Comparison of ENCODE assay signal across 8 cellular contexts in the genomic region with DNA sequence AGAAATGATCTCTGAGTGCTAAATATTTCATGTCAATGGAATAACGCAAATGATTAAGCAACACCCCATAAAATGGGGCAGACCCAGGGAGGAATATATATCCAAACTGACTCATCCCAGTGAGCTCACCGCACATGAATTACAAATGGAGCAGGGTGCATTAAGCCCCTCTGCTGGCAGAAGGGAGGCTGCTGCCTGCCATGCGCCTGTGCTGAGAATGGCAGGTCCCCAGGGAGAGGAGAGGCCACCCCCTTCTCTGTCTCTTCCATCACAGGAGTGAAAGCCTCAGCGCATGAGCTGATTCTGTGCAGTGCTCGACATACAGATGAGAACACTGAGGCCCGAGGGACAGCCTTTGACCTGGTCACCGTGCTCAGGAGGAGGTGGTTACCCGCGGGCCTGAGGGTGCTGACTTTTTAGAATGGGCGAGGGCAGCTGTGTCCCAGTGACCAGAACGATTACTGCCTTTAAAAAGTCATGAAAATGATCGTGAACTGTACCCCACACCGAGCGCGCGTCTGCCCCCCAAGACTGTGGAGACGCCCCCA. TPM values are rescaled to one million over a fixed set of nuclear protein-coding genes. Genes with fewer than 3 reads are reported as not detected.
A peak's percentile ranks its signal among the peaks of the same experiment; 100 is the strongest.
DNase-seq lines count a peak whose midpoint lies in the region; ATAC-seq and TF ChIP-seq lines count a peak whose summit lies in the region.
"Not testable (repeated sequence)": the region's sequence is repeated elsewhere in the genome, so short reads cannot be mapped to it uniquely, and the experiment has no call there.

No MANE protein-coding gene starts in this region.

- CTCF ChIA-PET in activated CD8-positive, alpha-beta T cell treated with anti-CD3 and anti-CD28 coated beads for 36 hours (lab: Charles Lee) = not testable (repeated sequence)

- peaks cover 5 to 11% (median 10%) of the 10 kb centered on the region in 3 donors for H3K27me3 Mint-ChIP-seq in CD14-positive monocyte (ENCODE audit: low read depth in 3 of 3)
- not testable (repeated sequence) for H3K27me3 Mint-ChIP-seq in activated CD8-positive, alpha-beta T cell treated with anti-CD3 and anti-CD28 coated beads for 36 hours; chondrocyte (ENCODE audit: low read depth); nephron (ENCODE audit: low read depth); stimulated activated naive CD8-positive, alpha-beta T cell treated with anti-CD3 and anti-CD28 coated beads, Interleukin-15, Interleukin-2, amounts not matched to agents 100 ng/mL and 50 ng/mL, for 24 hours

- H3K27ac Mint-ChIP-seq in CD14-positive monocyte (peak overlapping the region; percentile 69 to 100 (median 98)), chondrocyte (ENCODE audit: unreplicated experiment) (peak overlapping the region; percentile 91), nephron (peak overlapping the region; percentile 80 to 94 (median 83))
- H3K27ac Mint-ChIP-seq in activated CD8-positive, alpha-beta T cell treated with anti-CD3 and anti-CD28 coated beads for 36 hours = peak overlapping the region; percentile 99
- peak overlapping the region; percentile 94 for H3K27ac Mint-ChIP-seq in stimulated activated naive CD8-positive, alpha-beta T cell treated with anti-CD3 and anti-CD28 coated beads, Interleukin-15, Interleukin-2, amounts not matched to agents 100 ng/mL and 50 ng/mL, for 24 hours

- not testable (repeated sequence) for H3K4me1 ChIP-seq in NT2/D1 (ENCODE audit: insufficient read depth, insufficient read length); right cardiac atrium (ENCODE audit: control insufficient read depth, insufficient read depth, low read length)

- H3K4me1 Mint-ChIP-seq in CD14-positive monocyte = peaks cover 22% of the 10 kb centered on the region
- H3K4me1 Mint-ChIP-seq in activated CD8-positive, alpha-beta T cell treated with anti-CD3 and anti-CD28 coated beads for 36 hours (ENCODE audit: low read depth) = peaks cover 26% of the 10 kb centered on the region
- H3K4me1 Mint-ChIP-seq in chondrocyte (ENCODE audit: low read depth) = peaks cover 27% of the 10 kb centered on the region
- H3K4me1 Mint-ChIP-seq in nephron = peaks cover 31% of the 10 kb centered on the region
- peaks cover 27% of the 10 kb centered on the region for H3K4me1 Mint-ChIP-seq in stimulated activated naive CD8-positive, alpha-beta T cell treated with anti-CD3 and anti-CD28 coated beads, Interleukin-15, Interleukin-2, amounts not matched to agents 100 ng/mL and 50 ng/mL, for 24 hours (ENCODE audit: low read depth)

- intact Hi-C loops in CD14-positive monocyte (cut with micrococcal nuclease) = loop anchor here (5.0 kb wide), 2 partner anchors 218 to 483 kb away; a partner anchor contains a TSS
- intact Hi-C loops in activated CD8-positive, alpha-beta T cell treated with anti-CD3 and anti-CD28 coated beads for 36 hours (cut with micrococcal nuclease); right cardiac atrium (cut with DNase I): not testable (repeated sequence)

- not testable (repeated sequence) for H3K36me3 ChIP-seq in NT2/D1 (ENCODE audit: insufficient read depth, insufficient read length, low read length)

- H3K9ac ChIP-seq in NT2/D1 (ENCODE audit: insufficient read length, low read depth) = peak overlapping the region; percentile 82

- not testable (repeated sequence) for ATAC-seq in activated CD8-positive, alpha-beta T cell treated with anti-CD3 and anti-CD28 coated beads for 36 hours; right cardiac atrium

- not testable (repeated sequence) for TF ChIP-seq CTCF in CD14-positive monocyte (IDR thresholded peaks at IDR 0.05); activated CD8-positive, alpha-beta T cell treated with anti-CD3 and anti-CD28 coated beads for 36 hours (IDR thresholded peaks at IDR 0.05); chondrocyte (IDR thresholded peaks at IDR 0.05); nephron (IDR thresholded peaks at IDR 0.05; ENCODE audit: unreplicated experiment in 3 of 3)

- H3K4me3 ChIP-seq in NT2/D1 (ENCODE audit: insufficient read length, low read depth) (peak overlapping the region; percentile 85), right cardiac atrium (ENCODE audit: low read length) (peak overlapping the region; percentile 57)

- WGBS in right cardiac atrium = 3% methylated on average over 17 of the region's 17 CpGs

- not testable (repeated sequence) for H3K36me3 Mint-ChIP-seq in CD14-positive monocyte; activated CD8-positive, alpha-beta T cell treated with anti-CD3 and anti-CD28 coated beads for 36 hours (ENCODE audit: low read depth); chondrocyte (ENCODE audit: low read depth); nephron (ENCODE audit: low read depth); stimulated activated naive CD8-positive, alpha-beta T cell treated with anti-CD3 and anti-CD28 coated beads, Interleukin-15, Interleukin-2, amounts not matched to agents 100 ng/mL and 50 ng/mL, for 24 hours (ENCODE audit: low read depth)

- H3K9me3 ChIP-seq in NT2/D1 (ENCODE audit: insufficient read depth, low read length); right cardiac atrium (ENCODE audit: control insufficient read depth, low read length): not testable (repeated sequence)

- peak overlapping the region; percentile 85 to 88 for H3K4me3 Mint-ChIP-seq in CD14-positive monocyte
- peak overlapping the region; percentile 92 for H3K4me3 Mint-ChIP-seq in activated CD8-positive, alpha-beta T cell treated with anti-CD3 and anti-CD28 coated beads for 36 hours
- H3K4me3 Mint-ChIP-seq in chondrocyte (ENCODE audit: unreplicated experiment) = peak overlapping the region; percentile 87
- H3K4me3 Mint-ChIP-seq in nephron = peak overlapping the region; percentile 91 to 95 (median 92)
- H3K4me3 Mint-ChIP-seq in stimulated activated naive CD8-positive, alpha-beta T cell treated with anti-CD3 and anti-CD28 coated beads, Interleukin-15, Interleukin-2, amounts not matched to agents 100 ng/mL and 50 ng/mL, for 24 hours = peak overlapping the region; percentile 95

- not testable (repeated sequence) for H3K27me3 ChIP-seq in NT2/D1 (ENCODE audit: insufficient read depth, insufficient read length); right cardiac atrium (ENCODE audit: control insufficient read depth, insufficient read depth)

- H3K27ac ChIP-seq in right cardiac atrium (ENCODE audit: low read length) = not testable (repeated sequence)

- H3K9me3 Mint-ChIP-seq in CD14-positive monocyte; activated CD8-positive, alpha-beta T cell treated with anti-CD3 and anti-CD28 coated beads for 36 hours; chondrocyte (ENCODE audit: low read depth); nephron; stimulated activated naive CD8-positive, alpha-beta T cell treated with anti-CD3 and anti-CD28 coated beads, Interleukin-15, Interleukin-2, amounts not matched to agents 100 ng/mL and 50 ng/mL, for 24 hours: not testable (repeated sequence)

- POLR2A ChIA-PET in activated CD8-positive, alpha-beta T cell treated with anti-CD3 and anti-CD28 coated beads for 36 hours (lab: Charles Lee) = interaction anchor here (1.3 kb wide), 1 partner anchor 150 kb away, joined by 3 read pairs; no protein-coding TSS in a partner anchor

- DNase-seq in CD14-positive monocyte (ENCODE audit: low spot score); NT2/D1 (ENCODE audit: low read depth, low spot score); chondrocyte (ENCODE audit: low spot score); right cardiac atrium: not testable (repeated sequence)
- peak; percentile 73 for DNase-seq in HT1080 (ENCODE audit: low read depth)
- peak; percentile 51 for DNase-seq in activated CD8-positive, alpha-beta T cell treated with anti-CD3 and anti-CD28 coated beads for 36 hours

RNA-seq across cellular contexts. Expression of a gene that starts 29.1 kb away (rescaled TPM):
- not detected for polyA plus RNA-seq in CD14-positive monocyte
- total RNA-seq in HT1080 (2014; rRNA removed; shearing (Covaris generic)) = not detected in 2 replicates
- not detected in 2 replicates for polyA plus RNA-seq in HT1080 (2015; cell fraction: cytosol; rRNA removed)
- 0.74 TPM in 1 of 2 replicates, not detected in the other for polyA plus RNA-seq in HT1080 (2015; cell fraction: nucleus; rRNA removed)
- under 1 TPM in 1 of 2 experiments, not detected in 1; 0.60 TPM for total RNA-seq in activated CD8-positive, alpha-beta T cell treated with anti-CD3 and anti-CD28 coated beads for 36 hours
- total RNA-seq in chondrocyte = 0.82 to 1.3 TPM in 2 of 3 replicates, not detected in the other
- total RNA-seq in right cardiac atrium = under 1 TPM in 2 of 4 donors, not detected in 2; 0.53 to 0.89 TPM
- polyA plus RNA-seq in right cardiac atrium = not detected
